Comparison of ENCODE assay signal across 21 cellular contexts in the genomic region with DNA sequence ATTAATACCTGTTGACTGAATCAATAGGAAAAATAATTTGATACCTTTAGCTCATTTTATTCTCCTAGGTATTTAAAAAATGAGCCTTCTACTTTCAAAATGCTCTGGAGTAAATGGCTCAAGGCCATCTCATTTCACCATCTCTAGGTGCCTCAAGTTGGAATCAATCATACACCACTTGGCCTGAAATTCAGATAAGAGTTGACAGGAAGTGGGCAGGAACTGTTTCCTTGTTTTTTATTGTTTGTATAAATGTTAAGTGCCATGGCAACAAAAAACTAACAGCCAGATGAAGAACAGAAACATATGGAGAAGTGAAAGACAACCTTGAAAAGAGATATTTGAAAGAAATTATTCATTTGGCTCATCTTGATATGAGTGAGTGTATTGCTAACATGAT. TPM values are rescaled to one million over a fixed set of nuclear protein-coding genes. Genes with fewer than 3 reads are reported as not detected.
A peak's percentile ranks its signal among the peaks of the same experiment; 100 is the strongest.
DNase-seq lines count a peak whose midpoint lies in the region.
"Had no signal": no experiment of that assay in that cellular context is flagged by ENCODE, and none has a peak within 500 bp of the region (broad histone marks: within the 10 kb centered on the region; RNA-seq: fewer than 3 reads in every experiment).

No MANE protein-coding gene starts in this region.

- DNase-seq in DMS153 (lab: John Stamatoyannopoulos, UW) (peak; percentile 2), DMS153 treated with DMSO at 0.1 percent for 48 hours (lab: John Stamatoyannopoulos, UW; ENCODE audit: unreplicated experiment) (no peak), dermis microvascular lymphatic vessel endothelial cell (ENCODE audit: low read depth in 2 of 2) (peak; percentile 65 to 70), lung microvascular endothelial cell (ENCODE audit: low read depth in 2 of 2) (peak; percentile 57 to 69), caudate nucleus (lab: John Stamatoyannopoulos, UW) (no peak), amniotic stem cell (lab: John Stamatoyannopoulos, UW) (no peak), NCI-H1092 (lab: John Stamatoyannopoulos, UW) (no peak)
- DNase-seq in Jurkat, Clone E6-1 (ENCODE audit: low read depth, low spot score), result peak; percentile 10
- DNase-seq: activated CD4-positive, CD25-positive, alpha-beta regulatory T cell treated with anti-CD3 and anti-CD28 coated beads, Interleukin-2, amount 50 U/mL, for 72 hours; BE2C; DMS 273 treated with DMSO at 0.1 percent for 48 hours; immature natural killer cell; NCI-H1436; NCI-H510A treated with DMSO at 0.1 percent for 48 hours; nephron progenitor cell; T-helper 9 cell had no signal

- no peak overlapping the region for H3K27ac ChIP-seq in caudate nucleus (ENCODE audit: low read depth, low read length)
- H3K27ac ChIP-seq: 22Rv1 had no signal

- H3K4me3 ChIP-seq in Jurkat, Clone E6-1 (ENCODE audit: low read length), result no peak overlapping the region
- H3K4me3 ChIP-seq: thoracic aorta had no signal

RNA-seq across cellular contexts. Expression of gene LIMCH1, which starts 12.4 kb away (rescaled TPM):
- 2.2 TPM for polyA plus RNA-seq in Jurkat, Clone E6-1 (2012; ENCODE audit: insufficient read depth, insufficient read length)
- total RNA-seq in dermis microvascular lymphatic vessel endothelial cell (17.3 and 25.4 TPM in 2 replicates), lung microvascular endothelial cell (15.7 and 20.7 TPM in 2 replicates)
- total RNA-seq: activated CD8-positive, alpha-beta memory T cell treated with anti-CD3 and anti-CD28 coated beads for 36 hours; activated T-helper 1 cell treated with anti-CD3 and anti-CD28 coated beads, Interleukin-12 subunit alpha, Interleukin-12 subunit beta, Interleukin-2, Interleukin-4 antibody, amounts not matched to agents 30 ng/mL and 10 ng/mL and 1 ng/mL, durations not matched to agents 14 hours and 24 hours and 36 hours; OCI-LY7 had no signal
- polyA plus RNA-seq: immature natural killer cell had no signal

Comparison
In these comparisons a context has a peak if more than half of its experiments do, and no peak if none do; other contexts are left out.
1. DNase-seq: peak in DMS153 (single experiment), Jurkat, Clone E6-1 (single experiment), dermis microvascular lymphatic vessel endothelial cell (2 of 2) and lung microvascular endothelial cell (2 of 2); none in DMS153 treated with DMSO at 0.1 percent for 48 hours (single experiment), caudate nucleus (0 of 61), amniotic stem cell (single experiment) and NCI-H1092 (single experiment).